12 cellular contexts compared by ENCODE assay signal in the genomic region with DNA sequence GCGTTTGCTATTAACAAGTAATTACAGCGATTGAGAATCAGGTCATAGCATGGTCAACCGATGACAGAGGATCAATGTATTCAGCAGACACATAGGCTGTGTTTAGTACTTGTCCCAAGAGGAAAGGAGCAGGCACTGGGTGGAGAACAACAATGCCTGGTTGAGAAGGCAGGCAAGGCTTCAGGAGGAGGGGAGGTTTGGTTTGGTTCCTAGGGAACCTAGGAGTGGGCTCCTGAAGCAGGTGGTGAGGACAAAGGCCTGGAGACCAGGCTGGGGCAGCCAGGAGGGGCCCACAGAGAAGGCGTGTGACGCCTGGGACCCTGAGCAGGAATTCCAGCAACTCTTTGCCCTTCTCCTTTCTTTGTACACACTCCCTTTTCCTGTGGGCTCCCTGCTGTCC.
"Had no signal": no experiment of that assay in that cellular context is flagged by ENCODE, and none has a peak within 500 bp of the region (broad histone marks: within the 10 kb centered on the region; RNA-seq: fewer than 3 reads in every experiment).

No MANE protein-coding gene starts in this region.

- H3K4me1 ChIP-seq: breast epithelium, foreskin keratinocyte had no signal

- DNase-seq: activated CD4-positive, alpha-beta T cell treated with anti-CD3 and anti-CD28 coated beads, Interleukin-2, amount 10 ng/mL, durations not matched to agents 7 days and 5 days; activated naive CD4-positive, alpha-beta T cell; activated naive CD8-positive, alpha-beta T cell treated with anti-CD3 and anti-CD28 coated beads, Interleukin-2, amount 50 U/mL, for 24 hours; activated T-cell treated with anti-CD3 and anti-CD28 coated beads for 4 hours; aorta; effector memory CD4-positive, alpha-beta T cell; foreskin keratinocyte; glutamatergic neuron; occipital lobe; stimulated activated CD4-positive, alpha-beta T cell treated with anti-CD3 and anti-CD28 coated beads, Interleukin-2, amount 100 ng/mL, for 24 hours had no signal

- H3K4me3 ChIP-seq: breast epithelium had no signal

- H3K27me3 ChIP-seq: breast epithelium, foreskin keratinocyte had no signal

- ATAC-seq: activated naive CD8-positive, alpha-beta T cell treated with anti-CD3 and anti-CD28 coated beads, Interleukin-2, amount 50 U/mL, for 24 hours; foreskin keratinocyte; natural killer cell treated with Interleukin-12 subunit alpha and Interleukin-12 subunit beta and Interleukin-15 and Interleukin-18, amount 100 ng/mL, for 72 hours had no signal

- H3K9me3 ChIP-seq: breast epithelium had no signal

- H3K27ac Mint-ChIP-seq: activated CD4-positive, alpha-beta T cell treated with anti-CD3 and anti-CD28 coated beads, Interleukin-2, amount 10 ng/mL, durations not matched to agents 7 days and 5 days; activated naive CD8-positive, alpha-beta T cell treated with anti-CD3 and anti-CD28 coated beads, Interleukin-2, amount 50 U/mL, for 24 hours; natural killer cell treated with Interleukin-12 subunit alpha and Interleukin-12 subunit beta and Interleukin-15 and Interleukin-18, amount 100 ng/mL, for 72 hours had no signal

- H3K27ac ChIP-seq: breast epithelium, foreskin keratinocyte had no signal

- H3K36me3 ChIP-seq: breast epithelium had no signal

- H3K36me3 Mint-ChIP-seq: natural killer cell treated with Interleukin-12 subunit alpha and Interleukin-12 subunit beta and Interleukin-15 and Interleukin-18, amount 100 ng/mL, for 72 hours had no signal

- H3K4me3 Mint-ChIP-seq: activated CD4-positive, alpha-beta T cell treated with anti-CD3 and anti-CD28 coated beads, Interleukin-2, amount 10 ng/mL, durations not matched to agents 7 days and 5 days; activated naive CD8-positive, alpha-beta T cell treated with anti-CD3 and anti-CD28 coated beads, Interleukin-2, amount 50 U/mL, for 24 hours; natural killer cell treated with Interleukin-12 subunit alpha and Interleukin-12 subunit beta and Interleukin-15 and Interleukin-18, amount 100 ng/mL, for 72 hours had no signal

- H3K4me1 Mint-ChIP-seq: activated CD4-positive, alpha-beta T cell treated with anti-CD3 and anti-CD28 coated beads, Interleukin-2, amount 10 ng/mL, durations not matched to agents 7 days and 5 days; activated naive CD8-positive, alpha-beta T cell treated with anti-CD3 and anti-CD28 coated beads, Interleukin-2, amount 50 U/mL, for 24 hours had no signal

- H3K9me3 Mint-ChIP-seq: activated CD4-positive, alpha-beta T cell treated with anti-CD3 and anti-CD28 coated beads, Interleukin-2, amount 10 ng/mL, durations not matched to agents 7 days and 5 days; activated naive CD8-positive, alpha-beta T cell treated with anti-CD3 and anti-CD28 coated beads, Interleukin-2, amount 50 U/mL, for 24 hours; natural killer cell treated with Interleukin-12 subunit alpha and Interleukin-12 subunit beta and Interleukin-15 and Interleukin-18, amount 100 ng/mL, for 72 hours had no signal
